In genomic region chr17:57862410-57862989, GRCh38 we compare ENCODE assay signal across 10 cellular contexts. TPM values are rescaled to one million over a fixed set of nuclear protein-coding genes. Genes with fewer than 3 reads are reported as not detected.
DNase-seq lines count a peak whose midpoint lies in the region; TF ChIP-seq lines count a peak whose summit lies in the region.
"Had no signal": no experiment of that assay in that cellular context is flagged by ENCODE, and none has a peak within 500 bp of the region (broad histone marks: within the 10 kb centered on the region; RNA-seq: fewer than 3 reads in every experiment).

No MANE protein-coding gene starts in this region.

- no peak for TF ChIP-seq EP300 in stomach (IDR thresholded peaks at IDR 0.05)

- no peaks in the 10 kb centered on the region for H3K9me3 ChIP-seq in adrenal gland (replicated peaks in 1 of 3)
- no peaks in the 10 kb centered on the region for H3K9me3 ChIP-seq in stomach

- H3K27me3 ChIP-seq in adrenal gland (no peaks in the 10 kb centered on the region), stomach (no peaks in the 10 kb centered on the region)

- H3K4me3 ChIP-seq in adrenal gland (peak overlapping the region in 1 of 4 donors; percentile 60), stomach (peak overlapping the region; percentile 46 to 54 (median 53))

- WGBS in adrenal gland, 4 donors, result 56 to 71% (median 65%) methylated on average over 8 of the region's 8 CpGs
- 56 to 74% (median 64%) methylated on average over 8 of the region's 8 CpGs for WGBS in stomach, 5 donors

- H3K27ac ChIP-seq in adrenal gland, result peak overlapping the region in 4 of 5 donors; percentile 84 to 95 (median 94)
- H3K27ac ChIP-seq in stomach, result peak overlapping the region; percentile 82 to 93 (median 86)
- H3K27ac ChIP-seq: 22Rv1 had no signal

- H3K4me1 ChIP-seq in adrenal gland (replicated peaks in 1 of 2) (peaks cover 25 to 35% of the 10 kb centered on the region in 2 donors), stomach (peaks cover 31 to 61% (median 44%) of the 10 kb centered on the region in 4 donors)

- DNase-seq in DMS 273 (lab: John Stamatoyannopoulos, UW; ENCODE audit: unreplicated experiment), result peak; percentile 40
- no peak for DNase-seq in DMS 273 treated with DMSO at 0.1 percent for 48 hours (lab: John Stamatoyannopoulos, UW)
- DNase-seq in adrenal gland, result no peak
- peak; percentile 63 for DNase-seq in islet precursor cell
- DNase-seq in stomach, result no peak
- DNase-seq in hepatic stellate cell (ENCODE audit: low spot score), result no peak
- no peak for DNase-seq in dermis blood vessel endothelial cell
- no peak for DNase-seq in glomerular visceral epithelial cell (ENCODE audit: extremely low spot score)
- DNase-seq: stimulated activated CD4-positive, alpha-beta T cell treated with anti-CD3 and anti-CD28 coated beads, Interleukin-15, amount 100 ng/mL, for 24 hours had no signal

- TF ChIP-seq POLR2A in adrenal gland (IDR thresholded peaks at IDR 0.05) (no peak), stomach (IDR thresholded peaks at IDR 0.05) (no peak)

- intact Hi-C loops in adrenal gland (cut with DNase I) (loop anchor here (5.0 to 10.0 kb wide), 2 partner anchors 135 to 252 kb away; no protein-coding TSS in a partner anchor), stomach (cut with DNase I; ENCODE audit: low total_unique reads) (loop anchor here (10.0 kb wide), 1 partner anchor 222 kb away; the partner anchor contains the start of gene DYNLL2)

- H3K36me3 ChIP-seq in adrenal gland (replicated peaks in 1 of 2), result peaks cover 0 to 9% of the 10 kb centered on the region in 2 donors
- H3K36me3 ChIP-seq in stomach, result peaks cover 0 to 33% (median 20%) of the 10 kb centered on the region in 4 donors

- TF ChIP-seq CTCF in adrenal gland (IDR thresholded peaks at IDR 0.05), result no peak
- no peak for TF ChIP-seq CTCF in stomach (IDR thresholded peaks at IDR 0.05)

RNA-seq across cellular contexts. Expression of gene MRPS23, which starts 12.7 kb away (rescaled TPM):
- 10 to 100 TPM in 7 of 8 donors, 1 to 10 TPM in 1; 8.5 to 52.2 (median 36.6) TPM for total RNA-seq in adrenal gland
- polyA plus RNA-seq in adrenal gland, result 10 to 100 TPM; 10.3 to 70.4 (median 10.8) TPM
- 10 to 100 TPM in 4 of 5 donors, not detected in 1; 12.6 to 26.8 (median 16.8) TPM for total RNA-seq in stomach
- 10 to 100 TPM; 25.1 to 43.3 (median 34.2) TPM for polyA plus RNA-seq in stomach
- total RNA-seq in dermis blood vessel endothelial cell, result 25.4 and 25.9 TPM in 2 replicates

Comparison
In these comparisons a context has a peak if more than half of its experiments do, and no peak if none do; other contexts are left out.
1. DNase-seq: peak in DMS 273 (single experiment) and islet precursor cell (single experiment); none in DMS 273 treated with DMSO at 0.1 percent for 48 hours (single experiment), adrenal gland (0 of 7), stomach (single experiment), hepatic stellate cell (single experiment), dermis blood vessel endothelial cell (single experiment) and glomerular visceral epithelial cell (single experiment).